ENCODE assay signal across 1 cellular context in the genomic region with DNA sequence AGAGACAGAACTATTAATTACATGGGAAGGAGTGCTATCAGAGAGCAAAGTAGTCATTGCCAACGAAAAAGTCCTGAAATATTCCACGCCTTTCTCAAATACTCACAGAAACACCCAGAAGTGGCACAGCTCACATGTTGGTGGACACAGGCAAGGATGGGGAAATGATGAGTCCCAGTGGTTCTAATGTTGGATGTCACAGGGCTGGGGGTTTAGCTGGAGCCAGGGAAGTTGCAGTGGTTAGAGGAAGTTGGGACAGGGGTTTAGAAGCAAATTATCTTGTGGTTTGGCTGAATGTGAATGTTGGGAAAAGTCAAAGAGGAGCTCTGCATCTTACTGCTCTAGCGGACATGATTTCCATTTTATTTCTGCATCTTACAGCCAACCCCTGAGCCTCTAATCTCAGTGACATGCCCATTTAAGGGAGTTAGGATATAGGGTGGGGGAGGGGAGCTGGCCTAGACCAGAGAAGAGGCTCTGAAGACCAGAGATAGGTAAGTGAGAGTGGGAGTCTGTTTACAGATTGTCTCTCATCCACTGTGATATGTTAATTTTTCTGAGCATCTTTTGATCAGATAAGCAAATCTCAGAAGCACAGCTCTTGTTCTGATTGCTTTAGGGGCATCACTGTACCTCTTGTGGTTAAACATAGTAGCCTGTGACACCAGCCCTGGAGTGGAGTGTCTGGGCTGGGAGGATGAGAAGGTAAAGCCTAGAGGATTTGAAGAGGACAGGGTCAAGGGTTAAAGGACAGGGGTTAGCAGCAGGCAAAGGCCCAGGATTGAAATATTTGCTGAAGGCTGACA.
TF ChIP-seq lines count a peak whose summit lies in the region.

No MANE protein-coding gene starts in this region.

TF ChIP-seq in WTC11, 78 proteins besides CTCF, POLR2A, EP300 and RAD21:
- TF ChIP-seq, protein P1, sequence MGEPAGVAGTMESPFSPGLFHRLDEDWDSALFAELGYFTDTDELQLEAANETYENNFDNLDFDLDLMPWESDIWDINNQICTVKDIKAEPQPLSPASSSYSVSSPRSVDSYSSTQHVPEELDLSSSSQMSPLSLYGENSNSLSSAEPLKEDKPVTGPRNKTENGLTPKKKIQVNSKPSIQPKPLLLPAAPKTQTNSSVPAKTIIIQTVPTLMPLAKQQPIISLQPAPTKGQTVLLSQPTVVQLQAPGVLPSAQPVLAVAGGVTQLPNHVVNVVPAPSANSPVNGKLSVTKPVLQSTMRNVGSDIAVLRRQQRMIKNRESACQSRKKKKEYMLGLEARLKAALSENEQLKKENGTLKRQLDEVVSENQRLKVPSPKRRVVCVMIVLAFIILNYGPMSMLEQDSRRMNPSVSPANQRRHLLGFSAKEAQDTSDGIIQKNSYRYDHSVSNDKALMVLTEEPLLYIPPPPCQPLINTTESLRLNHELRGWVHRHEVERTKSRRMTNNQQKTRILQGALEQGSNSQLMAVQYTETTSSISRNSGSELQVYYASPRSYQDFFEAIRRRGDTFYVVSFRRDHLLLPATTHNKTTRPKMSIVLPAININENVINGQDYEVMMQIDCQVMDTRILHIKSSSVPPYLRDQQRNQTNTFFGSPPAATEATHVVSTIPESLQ (CRISPR knock-in tag; IDR thresholded peaks at IDR 0.05): no peak
- TF ChIP-seq TEAD4 (CRISPR knock-in tag; IDR thresholded peaks at IDR 0.05) (no peak), NR1H2 (CRISPR knock-in tag; IDR thresholded peaks at IDR 0.05) (no peak), KAT7 (CRISPR knock-in tag; IDR thresholded peaks at IDR 0.05; ENCODE audit: borderline replicate concordance) (no peak), ZNF671 (CRISPR knock-in tag; IDR thresholded peaks at IDR 0.05) (no peak), CREB1 (CRISPR knock-in tag; IDR thresholded peaks at IDR 0.05) (no peak), CBFB (CRISPR knock-in tag; IDR thresholded peaks at IDR 0.05; ENCODE audit: low read depth) (no peak), MXD4 (CRISPR knock-in tag; IDR thresholded peaks at IDR 0.05; ENCODE audit: borderline replicate concordance) (no peak), HMGA2 (CRISPR knock-in tag; IDR thresholded peaks at IDR 0.05) (no peak)
- TF ChIP-seq, protein P2, sequence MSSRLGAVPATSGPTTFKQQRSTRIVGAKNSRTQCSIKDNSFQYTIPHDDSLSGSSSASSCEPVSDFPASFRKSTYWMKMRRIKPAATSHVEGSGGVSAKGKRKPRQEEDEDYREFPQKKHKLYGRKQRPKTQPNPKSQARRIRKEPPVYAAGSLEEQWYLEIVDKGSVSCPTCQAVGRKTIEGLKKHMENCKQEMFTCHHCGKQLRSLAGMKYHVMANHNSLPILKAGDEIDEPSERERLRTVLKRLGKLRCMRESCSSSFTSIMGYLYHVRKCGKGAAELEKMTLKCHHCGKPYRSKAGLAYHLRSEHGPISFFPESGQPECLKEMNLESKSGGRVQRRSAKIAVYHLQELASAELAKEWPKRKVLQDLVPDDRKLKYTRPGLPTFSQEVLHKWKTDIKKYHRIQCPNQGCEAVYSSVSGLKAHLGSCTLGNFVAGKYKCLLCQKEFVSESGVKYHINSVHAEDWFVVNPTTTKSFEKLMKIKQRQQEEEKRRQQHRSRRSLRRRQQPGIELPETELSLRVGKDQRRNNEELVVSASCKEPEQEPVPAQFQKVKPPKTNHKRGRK (CRISPR knock-in tag; IDR thresholded peaks at IDR 0.05; ENCODE audit: borderline replicate concordance): no peak
- TF ChIP-seq, protein P3, sequence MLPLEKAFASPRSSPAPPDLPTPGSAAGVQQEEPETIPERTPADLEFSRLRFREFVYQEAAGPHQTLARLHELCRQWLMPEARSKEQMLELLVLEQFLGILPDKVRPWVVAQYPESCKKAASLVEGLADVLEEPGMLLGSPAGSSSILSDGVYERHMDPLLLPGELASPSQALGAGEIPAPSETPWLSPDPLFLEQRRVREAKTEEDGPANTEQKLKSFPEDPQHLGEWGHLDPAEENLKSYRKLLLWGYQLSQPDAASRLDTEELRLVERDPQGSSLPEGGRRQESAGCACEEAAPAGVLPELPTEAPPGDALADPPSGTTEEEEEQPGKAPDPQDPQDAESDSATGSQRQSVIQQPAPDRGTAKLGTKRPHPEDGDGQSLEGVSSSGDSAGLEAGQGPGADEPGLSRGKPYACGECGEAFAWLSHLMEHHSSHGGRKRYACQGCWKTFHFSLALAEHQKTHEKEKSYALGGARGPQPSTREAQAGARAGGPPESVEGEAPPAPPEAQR (CRISPR knock-in tag; IDR thresholded peaks at IDR 0.05): no peak
- TF ChIP-seq, protein P4, sequence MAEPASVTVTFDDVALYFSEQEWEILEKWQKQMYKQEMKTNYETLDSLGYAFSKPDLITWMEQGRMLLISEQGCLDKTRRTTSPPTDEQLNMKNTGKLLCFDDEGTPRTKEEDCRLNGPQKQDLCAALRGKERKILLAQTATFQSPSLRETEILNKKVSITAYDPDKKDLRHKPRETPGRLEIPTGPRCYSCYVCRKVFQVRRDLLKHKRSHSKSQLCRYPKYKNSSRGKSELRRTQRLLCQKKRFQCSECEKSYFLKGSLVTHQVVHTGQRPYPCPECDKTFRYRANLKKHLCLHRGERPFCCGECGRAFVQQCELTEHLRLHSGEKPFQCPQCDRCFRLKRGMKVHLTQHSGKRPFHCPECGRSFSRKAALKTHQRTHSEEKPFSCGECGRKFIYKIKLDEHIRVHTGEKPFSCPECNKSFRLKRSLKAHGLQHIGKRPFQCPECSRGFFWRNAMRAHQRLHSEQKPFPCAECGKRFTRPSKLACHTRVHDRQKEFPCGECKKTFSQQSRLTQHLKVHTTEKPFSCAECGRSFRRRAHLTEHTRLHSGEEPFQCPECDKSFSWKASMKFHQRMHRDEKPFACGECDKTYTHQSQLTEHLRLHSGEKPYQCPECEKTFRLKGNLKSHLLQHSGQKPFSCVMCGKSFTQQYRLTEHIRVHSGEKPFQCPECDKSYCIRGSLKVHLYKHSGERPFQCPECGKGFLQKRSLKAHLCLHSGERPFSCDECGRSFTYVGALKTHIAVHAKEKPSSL (CRISPR knock-in tag; conservative IDR thresholded peaks at IDR 0.05): no peak
- TF ChIP-seq, protein P5, sequence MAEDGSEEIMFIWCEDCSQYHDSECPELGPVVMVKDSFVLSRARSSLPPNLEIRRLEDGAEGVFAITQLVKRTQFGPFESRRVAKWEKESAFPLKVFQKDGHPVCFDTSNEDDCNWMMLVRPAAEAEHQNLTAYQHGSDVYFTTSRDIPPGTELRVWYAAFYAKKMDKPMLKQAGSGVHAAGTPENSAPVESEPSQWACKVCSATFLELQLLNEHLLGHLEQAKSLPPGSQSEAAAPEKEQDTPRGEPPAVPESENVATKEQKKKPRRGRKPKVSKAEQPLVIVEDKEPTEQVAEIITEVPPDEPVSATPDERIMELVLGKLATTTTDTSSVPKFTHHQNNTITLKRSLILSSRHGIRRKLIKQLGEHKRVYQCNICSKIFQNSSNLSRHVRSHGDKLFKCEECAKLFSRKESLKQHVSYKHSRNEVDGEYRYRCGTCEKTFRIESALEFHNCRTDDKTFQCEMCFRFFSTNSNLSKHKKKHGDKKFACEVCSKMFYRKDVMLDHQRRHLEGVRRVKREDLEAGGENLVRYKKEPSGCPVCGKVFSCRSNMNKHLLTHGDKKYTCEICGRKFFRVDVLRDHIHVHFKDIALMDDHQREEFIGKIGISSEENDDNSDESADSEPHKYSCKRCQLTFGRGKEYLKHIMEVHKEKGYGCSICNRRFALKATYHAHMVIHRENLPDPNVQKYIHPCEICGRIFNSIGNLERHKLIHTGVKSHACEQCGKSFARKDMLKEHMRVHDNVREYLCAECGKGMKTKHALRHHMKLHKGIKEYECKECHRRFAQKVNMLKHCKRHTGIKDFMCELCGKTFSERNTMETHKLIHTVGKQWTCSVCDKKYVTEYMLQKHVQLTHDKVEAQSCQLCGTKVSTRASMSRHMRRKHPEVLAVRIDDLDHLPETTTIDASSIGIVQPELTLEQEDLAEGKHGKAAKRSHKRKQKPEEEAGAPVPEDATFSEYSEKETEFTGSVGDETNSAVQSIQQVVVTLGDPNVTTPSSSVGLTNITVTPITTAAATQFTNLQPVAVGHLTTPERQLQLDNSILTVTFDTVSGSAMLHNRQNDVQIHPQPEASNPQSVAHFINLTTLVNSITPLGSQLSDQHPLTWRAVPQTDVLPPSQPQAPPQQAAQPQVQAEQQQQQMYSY (CRISPR knock-in tag; IDR thresholded peaks at IDR 0.05): no peak
- TF ChIP-seq, protein P6, sequence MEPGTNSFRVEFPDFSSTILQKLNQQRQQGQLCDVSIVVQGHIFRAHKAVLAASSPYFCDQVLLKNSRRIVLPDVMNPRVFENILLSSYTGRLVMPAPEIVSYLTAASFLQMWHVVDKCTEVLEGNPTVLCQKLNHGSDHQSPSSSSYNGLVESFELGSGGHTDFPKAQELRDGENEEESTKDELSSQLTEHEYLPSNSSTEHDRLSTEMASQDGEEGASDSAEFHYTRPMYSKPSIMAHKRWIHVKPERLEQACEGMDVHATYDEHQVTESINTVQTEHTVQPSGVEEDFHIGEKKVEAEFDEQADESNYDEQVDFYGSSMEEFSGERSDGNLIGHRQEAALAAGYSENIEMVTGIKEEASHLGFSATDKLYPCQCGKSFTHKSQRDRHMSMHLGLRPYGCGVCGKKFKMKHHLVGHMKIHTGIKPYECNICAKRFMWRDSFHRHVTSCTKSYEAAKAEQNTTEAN (CRISPR knock-in tag; IDR thresholded peaks at IDR 0.05): no peak
- TF ChIP-seq, protein P7, sequence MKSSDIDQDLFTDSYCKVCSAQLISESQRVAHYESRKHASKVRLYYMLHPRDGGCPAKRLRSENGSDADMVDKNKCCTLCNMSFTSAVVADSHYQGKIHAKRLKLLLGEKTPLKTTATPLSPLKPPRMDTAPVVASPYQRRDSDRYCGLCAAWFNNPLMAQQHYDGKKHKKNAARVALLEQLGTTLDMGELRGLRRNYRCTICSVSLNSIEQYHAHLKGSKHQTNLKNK (CRISPR knock-in tag; IDR thresholded peaks at IDR 0.05): no peak
TF ChIP-seq in WTC11: peak in this region for 0.
